8 cellular contexts compared by ENCODE assay signal in the genomic region with DNA sequence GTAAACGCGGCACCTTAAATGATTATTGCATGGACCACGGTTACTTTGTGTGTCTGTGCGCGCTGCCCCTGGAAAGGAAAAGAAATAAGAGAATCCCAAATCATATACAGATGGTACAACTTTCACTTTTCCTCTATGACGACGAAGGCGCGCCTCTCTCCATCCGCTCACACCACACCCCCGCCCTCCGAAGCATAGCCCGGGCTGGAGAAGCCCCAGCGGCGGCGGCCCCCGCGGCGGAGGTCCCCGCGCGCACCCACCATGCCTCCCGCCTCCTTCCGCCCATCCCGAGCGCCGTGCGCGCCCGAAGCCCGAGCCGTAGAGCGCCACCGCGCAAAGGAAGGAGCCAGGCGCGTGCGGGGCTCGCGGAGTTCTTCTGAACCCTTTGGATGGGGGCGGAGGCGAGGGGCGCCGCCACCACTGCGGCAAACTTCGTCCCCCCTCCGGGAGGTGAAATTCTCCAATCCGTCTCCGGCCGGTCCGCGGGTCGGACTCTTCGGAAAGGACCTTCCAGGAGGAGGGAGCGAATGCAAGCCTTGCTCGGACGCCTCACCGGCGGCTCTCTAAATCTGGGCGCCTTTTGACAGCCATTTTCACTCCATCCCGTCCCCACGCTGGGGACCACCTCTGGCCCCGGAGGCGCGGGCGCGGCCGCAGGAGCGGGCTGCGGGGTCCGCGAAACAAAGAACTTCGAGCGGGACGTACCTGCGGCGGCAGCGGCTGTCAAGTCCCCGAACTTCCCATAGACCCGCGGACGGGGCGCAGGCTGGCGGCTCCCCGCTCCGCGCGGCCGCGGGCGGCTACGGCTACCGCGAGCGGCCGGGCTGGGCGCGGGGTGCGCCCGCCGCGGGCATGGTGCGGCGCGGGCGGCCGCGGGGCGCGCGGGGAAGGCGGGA. TPM values are rescaled to one million over a fixed set of nuclear protein-coding genes. Genes with fewer than 3 reads are reported as not detected.
DNase-seq lines count a peak whose midpoint lies in the region; ATAC-seq and TF ChIP-seq lines count a peak whose summit lies in the region.

No MANE protein-coding gene starts in this region.

- no TSS peak for BruUV-seq in MCF 10A (replicated peaks; lab: Mats Ljungman, UMichigan)

- peaks cover 52% of the 10 kb centered on the region for H3K27me3 ChIP-seq in CD4-positive, alpha-beta T cell (ENCODE audit: control insufficient read depth, insufficient read depth, low read length)
- H3K27me3 ChIP-seq in spleen (replicated peaks in 1 of 7) = peaks cover 0 to 91% (median 22%) of the 10 kb centered on the region in 7 donors

- no peaks in the 10 kb centered on the region for H3K9me3 Mint-ChIP-seq in CD4-positive, alpha-beta T cell
- no peaks in the 10 kb centered on the region for H3K9me3 Mint-ChIP-seq in MCF 10A (ENCODE audit: unreplicated experiment)
- H3K9me3 Mint-ChIP-seq in immature natural killer cell = no peaks in the 10 kb centered on the region

- H3K36me3 ChIP-seq in spleen = no peaks in the 10 kb centered on the region

- H3K27ac ChIP-seq in CD4-positive, alpha-beta T cell (ENCODE audit: low read depth, low read length) = no peak overlapping the region
- peak overlapping the region; percentile 63 to 83 (median 76) for H3K27ac ChIP-seq in spleen

- peaks cover 0 to 30% (median 13%) of the 10 kb centered on the region in 6 donors for H3K4me1 ChIP-seq in spleen

- H3K27me3 Mint-ChIP-seq in CD4-positive, alpha-beta T cell = peaks cover 75% of the 10 kb centered on the region
- H3K27me3 Mint-ChIP-seq in MCF 10A (ENCODE audit: insufficient read depth, unreplicated experiment) (no peaks in the 10 kb centered on the region), immature natural killer cell (ENCODE audit: low read depth in 3 of 3) (peaks cover 14 to 24% (median 16%) of the 10 kb centered on the region in 3 donors)

- peak overlapping the region; percentile 67 for H3K4me3 Mint-ChIP-seq in CD4-positive, alpha-beta T cell
- H3K4me3 Mint-ChIP-seq in MCF 10A (ENCODE audit: unreplicated experiment) = peak overlapping the region; percentile 97
- peak overlapping the region; percentile 67 to 89 (median 84) for H3K4me3 Mint-ChIP-seq in immature natural killer cell

- POLR2A ChIA-PET in CD4-positive, alpha-beta T cell (lab: Charles Lee) = no interaction called here
- POLR2A ChIA-PET in MCF 10A (lab: Yijun Ruan, JAX) = interaction anchor here (0.6 to 7.6 kb wide), 25 partner anchors 10 to 696 kb away, joined by 3 to 135 read pairs (median 4); a partner anchor contains a TSS

- peaks cover 5% of the 10 kb centered on the region for H3K4me1 Mint-ChIP-seq in CD4-positive, alpha-beta T cell (ENCODE audit: low read depth)
- peaks cover 53% of the 10 kb centered on the region for H3K4me1 Mint-ChIP-seq in MCF 10A (ENCODE audit: insufficient read depth, unreplicated experiment)
- H3K4me1 Mint-ChIP-seq in immature natural killer cell = peaks cover 16 to 21% of the 10 kb centered on the region in 2 donors

- intact Hi-C loops in CD4-positive, alpha-beta T cell (cut with DNase I, micrococcal nuclease) = no loop called here
- intact Hi-C loops in MCF 10A (cut with micrococcal nuclease) = loop anchor here (1.0 to 10.0 kb wide), 7 partner anchors 74 to 598 kb away; no protein-coding TSS in a partner anchor
- intact Hi-C loops in spleen (cut with DNase I; ENCODE audit: low total_unique reads) = no loop called here

- no peak for ATAC-seq in CD4-positive, alpha-beta T cell (ENCODE audit: poor library complexity)

- H3K36me3 Mint-ChIP-seq in CD4-positive, alpha-beta T cell (ENCODE audit: low read depth) = no peaks in the 10 kb centered on the region
- H3K36me3 Mint-ChIP-seq in MCF 10A (ENCODE audit: insufficient read depth, unreplicated experiment) = peaks cover 21% of the 10 kb centered on the region
- no peaks in the 10 kb centered on the region for H3K36me3 Mint-ChIP-seq in immature natural killer cell

- no peaks in the 10 kb centered on the region for H3K9me3 ChIP-seq in CD4-positive, alpha-beta T cell (ENCODE audit: control insufficient read depth, low read length)
- H3K9me3 ChIP-seq in spleen = no peaks in the 10 kb centered on the region

- peak overlapping the region; percentile 68 for H3K4me3 ChIP-seq in Jurkat, Clone E6-1 (ENCODE audit: low read length)
- peak overlapping the region; percentile 46 to 77 (median 60) for H3K4me3 ChIP-seq in spleen

- CTCF ChIA-PET in CD4-positive, alpha-beta T cell (lab: Charles Lee) = no interaction called here
- CTCF ChIA-PET in MCF 10A (lab: Yijun Ruan, JAX) = interaction anchor here (1.0 to 4.7 kb wide), 3 partner anchors 259 to 296 kb away, joined by 3 to 41 read pairs (median 6); no protein-coding TSS in a partner anchor

- no peak for DNase-seq in CD4-positive, alpha-beta T cell
- peak; percentile 68 for DNase-seq in GM20000 (ENCODE audit: low spot score)
- DNase-seq in Jurkat, Clone E6-1 (ENCODE audit: low read depth, low spot score) = peak; percentile 4
- peak; percentile 60 for DNase-seq in MCF 10A (ENCODE audit: unreplicated experiment)
- peak; percentile 4 to 27 (median 18) for DNase-seq in immature natural killer cell
- no peak for DNase-seq in spleen
- DNase-seq in NCI-H526 treated with DMSO at 0.1 percent for 48 hours (lab: John Stamatoyannopoulos, UW) = no peak
- DNase-seq in NCI-H2081 (lab: John Stamatoyannopoulos, UW) = no peak

- TF ChIP-seq CTCF in CD4-positive, alpha-beta T cell (IDR thresholded peaks at IDR 0.05) = no peak
- TF ChIP-seq CTCF in GM20000 (IDR thresholded peaks at IDR 0.05; ENCODE audit: extremely low read depth, missing control alignments) (no peak), MCF 10A (IDR thresholded peaks at IDR 0.05; ENCODE audit: unreplicated experiment) (no peak), spleen (IDR thresholded peaks at IDR 0.05 in 8 of 11, conservative IDR thresholded peaks at IDR 0.05 in 3 of 11) (no peak)

- H3K27ac Mint-ChIP-seq in CD4-positive, alpha-beta T cell = no peak overlapping the region
- peak overlapping the region; percentile 96 for H3K27ac Mint-ChIP-seq in MCF 10A (ENCODE audit: low read depth, unreplicated experiment)
- peak overlapping the region in 2 of 6 donors; percentile 79 to 92 for H3K27ac Mint-ChIP-seq in immature natural killer cell

- TF ChIP-seq POLR2A in spleen (IDR thresholded peaks at IDR 0.05) = no peak

- WGBS in spleen, 5 donors = 0 to 4% (median 1%) methylated on average over 75 to 112 of the region's 112 CpGs

RNA-seq across cellular contexts. Expression of a gene that starts 0.5 kb away (rescaled TPM):
- under 1 TPM; 0.28 to 0.36 TPM for total RNA-seq in CD4-positive, alpha-beta T cell
- 2.8 TPM for polyA plus RNA-seq in Jurkat, Clone E6-1 (2012; ENCODE audit: insufficient read depth, insufficient read length)
- total RNA-seq in MCF 10A (2022) = 23.1 and 27.6 TPM in 2 replicates
- 1 to 10 TPM in 1 of 3 donors, under 1 TPM in 1, not detected in 1; 0.63 to 1.6 TPM for polyA plus RNA-seq in immature natural killer cell
- total RNA-seq in spleen = 1 to 10 TPM in 6 of 7 donors, under 1 TPM in 1; 0.94 to 9.2 (median 6.1) TPM
- polyA plus RNA-seq in spleen = under 1 TPM; 0.17 to 0.29 (median 0.24) TPM

Comparison
In these comparisons a context has a peak if more than half of its experiments do, and no peak if none do; other contexts are left out.
1. DNase-seq: peak in GM20000 (single experiment), Jurkat, Clone E6-1 (single experiment), MCF 10A (single experiment) and immature natural killer cell (3 of 3); none in CD4-positive, alpha-beta T cell (0 of 10), spleen (single experiment), NCI-H526 treated with DMSO at 0.1 percent for 48 hours (single experiment) and NCI-H2081 (0 of 2).
2. Peak in every context shown above with its lines, with median percentiles within 50 percentile points of each other: H3K4me3 Mint-ChIP-seq.